Comparison of ENCODE assay signal across 11 cellular contexts in the genomic region with DNA sequence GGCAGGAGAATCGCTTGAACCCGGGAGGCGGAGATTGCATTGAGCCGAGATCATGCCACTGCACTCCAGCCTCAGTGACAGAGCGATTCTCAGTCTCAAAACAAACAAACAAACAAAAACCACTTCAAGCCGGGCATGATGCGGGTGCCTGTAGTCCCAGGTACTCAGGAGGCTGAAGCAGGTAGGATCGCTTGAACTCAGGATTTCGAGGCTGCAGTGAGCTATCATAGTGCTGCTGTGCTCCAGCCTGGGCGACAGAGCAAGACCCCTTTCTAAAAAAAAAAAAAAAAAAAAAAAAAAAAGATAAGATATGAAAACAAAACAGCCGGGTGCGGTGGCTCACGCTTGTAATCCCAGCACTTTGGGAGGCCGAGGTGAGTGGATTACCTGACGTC. TPM values are rescaled to one million over a fixed set of nuclear protein-coding genes. Genes with fewer than 3 reads are reported as not detected.
DNase-seq lines count a peak whose midpoint lies in the region; ATAC-seq, FAIRE-seq and TF ChIP-seq lines count a peak whose summit lies in the region.
"Had no signal": no experiment of that assay in that cellular context is flagged by ENCODE, and none has a peak within 500 bp of the region (broad histone marks: within the 10 kb centered on the region; RNA-seq: fewer than 3 reads in every experiment).

No MANE protein-coding gene starts in this region.

- peak overlapping the region in 1 of 2 donors; percentile 47 for H3K4me3 ChIP-seq in kidney (ENCODE audit: low read length in 2 of 2)
- H3K4me3 ChIP-seq: HAP-1 had no signal

- H3K9me3 Mint-ChIP-seq in CD14-positive monocyte (peaks cover 0 to 1% (median 0%) of the 10 kb centered on the region in 7 donors), IgD-negative memory B cell (no peaks in the 10 kb centered on the region), naive B cell (no peaks in the 10 kb centered on the region)
- H3K9me3 Mint-ChIP-seq in activated naive CD8-positive, alpha-beta T cell treated with anti-CD3 and anti-CD28 coated beads, Interleukin-2, amount 50 U/mL, for 24 hours, result no peaks in the 10 kb centered on the region

- no peaks in the 10 kb centered on the region for H3K9me3 ChIP-seq in kidney (ENCODE audit: control insufficient read depth in 1 of 2, low read length in 2 of 2)
- H3K9me3 ChIP-seq: ascending aorta, HAP-1 had no signal

- H3K9ac ChIP-seq in kidney (ENCODE audit: low read length in 2 of 2), result peak overlapping the region in 1 of 2 donors; percentile 46

- DNase-seq in CD14-positive monocyte (ENCODE audit: low spot score), result no peak
- no peak for DNase-seq in activated naive CD8-positive, alpha-beta T cell treated with anti-CD3 and anti-CD28 coated beads, Interleukin-2, amount 50 U/mL, for 24 hours
- no peak for DNase-seq in naive B cell
- DNase-seq in anterior cingulate cortex (lab: John Stamatoyannopoulos, UW), result no peak
- DNase-seq in kidney, result no peak
- DNase-seq in SHP77 treated with DMSO at 0.1 percent for 48 hours (lab: John Stamatoyannopoulos, UW), result no peak

- H3K27me3 Mint-ChIP-seq in CD14-positive monocyte (ENCODE audit: low read depth in 3 of 3), result peaks cover 4 to 14% (median 9%) of the 10 kb centered on the region in 3 donors
- H3K27me3 Mint-ChIP-seq in IgD-negative memory B cell, result no peaks in the 10 kb centered on the region
- H3K27me3 Mint-ChIP-seq in activated naive CD8-positive, alpha-beta T cell treated with anti-CD3 and anti-CD28 coated beads, Interleukin-2, amount 50 U/mL, for 24 hours, result peaks cover 6% of the 10 kb centered on the region
- H3K27me3 Mint-ChIP-seq in naive B cell, result peaks cover 0 to 4% (median 0%) of the 10 kb centered on the region in 3 donors

- H3K27ac ChIP-seq in kidney (ENCODE audit: low read depth in 2 of 2, low read length in 2 of 2), result no peak overlapping the region

- H3K27ac Mint-ChIP-seq in CD14-positive monocyte (peak overlapping the region in 4 of 7 donors; percentile 75 to 90 (median 84)), IgD-negative memory B cell (peak overlapping the region in 2 of 3 donors; percentile 40 to 69), naive B cell (peak overlapping the region in 5 of 6 donors; percentile 55 to 92 (median 89))
- H3K27ac Mint-ChIP-seq in activated naive CD8-positive, alpha-beta T cell treated with anti-CD3 and anti-CD28 coated beads, Interleukin-2, amount 50 U/mL, for 24 hours, result peak overlapping the region; percentile 50

- H3K36me3 ChIP-seq in kidney (ENCODE audit: control insufficient read depth in 1 of 2, insufficient read depth in 2 of 2, low read length in 2 of 2), result no peaks in the 10 kb centered on the region
- H3K36me3 ChIP-seq: ascending aorta had no signal

- no peaks in the 10 kb centered on the region for H3K36me3 Mint-ChIP-seq in CD14-positive monocyte
- H3K36me3 Mint-ChIP-seq in IgD-negative memory B cell, result peaks cover 2% of the 10 kb centered on the region
- H3K36me3 Mint-ChIP-seq in activated naive CD8-positive, alpha-beta T cell treated with anti-CD3 and anti-CD28 coated beads, Interleukin-2, amount 50 U/mL, for 24 hours (ENCODE audit: low read depth), result no peaks in the 10 kb centered on the region
- H3K36me3 Mint-ChIP-seq in naive B cell, result no peaks in the 10 kb centered on the region

- TF ChIP-seq CTCF in CD14-positive monocyte (IDR thresholded peaks at IDR 0.05) (no peak), kidney (IDR thresholded peaks at IDR 0.05; ENCODE audit: borderline replicate concordance, extremely low read depth, insufficient read depth) (no peak)

- no peak for ATAC-seq in activated naive CD8-positive, alpha-beta T cell treated with anti-CD3 and anti-CD28 coated beads, Interleukin-2, amount 50 U/mL, for 24 hours
- ATAC-seq in naive B cell (ENCODE audit: low read depth in 2 of 2), result no peak
- ATAC-seq in HG03439 (IDR thresholded peaks at IDR 0.05; ENCODE audit: unreplicated experiment), result no peak

- intact Hi-C loops in CD14-positive monocyte (cut with micrococcal nuclease), result loop anchor here (2.0 to 5.0 kb wide), 2 partner anchors 132 to 341 kb away; a partner anchor contains a TSS
- intact Hi-C loops in kidney (cut with DNase I), result no loop called here

- peaks cover 0 to 2% of the 10 kb centered on the region in 2 donors for H3K4me1 ChIP-seq in kidney (ENCODE audit: control insufficient read depth in 1 of 2, insufficient read depth in 1 of 2, low read depth in 1 of 2, low read length in 2 of 2)

- no peak for FAIRE-seq in kidney (lab: Jason Lieb, UNC)

- H3K4me1 Mint-ChIP-seq in CD14-positive monocyte (peaks cover 8% of the 10 kb centered on the region), IgD-negative memory B cell (peaks cover 5 to 12% (median 11%) of the 10 kb centered on the region in 3 donors), naive B cell (peaks cover 7 to 20% (median 16%) of the 10 kb centered on the region in 3 donors)
- peaks cover 4% of the 10 kb centered on the region for H3K4me1 Mint-ChIP-seq in activated naive CD8-positive, alpha-beta T cell treated with anti-CD3 and anti-CD28 coated beads, Interleukin-2, amount 50 U/mL, for 24 hours

- H3K4me3 Mint-ChIP-seq in CD14-positive monocyte (peak overlapping the region in 1 of 2 donors; percentile 93), IgD-negative memory B cell (peak overlapping the region; percentile 65 to 96 (median 85)), naive B cell (peak overlapping the region; percentile 68 to 93 (median 88))
- H3K4me3 Mint-ChIP-seq in activated naive CD8-positive, alpha-beta T cell treated with anti-CD3 and anti-CD28 coated beads, Interleukin-2, amount 50 U/mL, for 24 hours, result peak overlapping the region; percentile 67

RNA-seq across cellular contexts. Expression of a gene that starts 12.9 kb away (rescaled TPM):
- not detected for polyA plus RNA-seq in CD14-positive monocyte
- polyA plus RNA-seq in IgD-negative memory B cell, result 79.1 TPM
- polyA plus RNA-seq in naive B cell (ENCODE audit: low read depth in 6 of 6), result 10 to 100 TPM; 25.4 to 88.1 (median 58.8) TPM
- 66.0 TPM for total RNA-seq in kidney
- polyA plus RNA-seq in kidney (ENCODE audit: insufficient read depth, low read depth, low replicate concordance), result 69.9 TPM

RNA-seq across cellular contexts. Expression of a gene that starts 19.3 kb away (rescaled TPM):
- not detected for polyA plus RNA-seq in CD14-positive monocyte
- polyA plus RNA-seq in IgD-negative memory B cell, result 0.24 TPM
- under 1 TPM in 2 of 6 donors, not detected in 4; 0.20 to 0.41 TPM for polyA plus RNA-seq in naive B cell (ENCODE audit: low read depth in 6 of 6)
- total RNA-seq in kidney, result not detected
- not detected for polyA plus RNA-seq in kidney (ENCODE audit: insufficient read depth, low read depth, low replicate concordance)
- total RNA-seq: ascending aorta, Right ventricle myocardium superior had no signal

RNA-seq across cellular contexts. Expression of a gene that starts 21.1 kb away (rescaled TPM):
- polyA plus RNA-seq in CD14-positive monocyte, result 100 to 1,000 TPM; 114 to 139 TPM
- polyA plus RNA-seq in IgD-negative memory B cell, result 167 TPM
- polyA plus RNA-seq in naive B cell (ENCODE audit: low read depth in 6 of 6), result 100 to 1,000 TPM; 163 to 235 (median 190) TPM
- 381 TPM for total RNA-seq in kidney
- polyA plus RNA-seq in kidney (ENCODE audit: insufficient read depth, low read depth, low replicate concordance), result 425 TPM

Comparison
In these comparisons a context has a peak if more than half of its experiments do, and no peak if none do; other contexts are left out.
1. RNA of a gene that starts 12.9 kb away (polyA plus RNA-seq): 79.1 TPM in IgD-negative memory B cell (single experiment), 25.4 to 88.1 TPM in naive B cell and 69.9 TPM in kidney (single experiment); not detected in CD14-positive monocyte; every median in the first group is over 10 times any median in the second.
2. Peak in every context shown above with its lines, with median percentiles within 50 percentile points of each other: H3K27ac Mint-ChIP-seq.